In the genomic region with DNA sequence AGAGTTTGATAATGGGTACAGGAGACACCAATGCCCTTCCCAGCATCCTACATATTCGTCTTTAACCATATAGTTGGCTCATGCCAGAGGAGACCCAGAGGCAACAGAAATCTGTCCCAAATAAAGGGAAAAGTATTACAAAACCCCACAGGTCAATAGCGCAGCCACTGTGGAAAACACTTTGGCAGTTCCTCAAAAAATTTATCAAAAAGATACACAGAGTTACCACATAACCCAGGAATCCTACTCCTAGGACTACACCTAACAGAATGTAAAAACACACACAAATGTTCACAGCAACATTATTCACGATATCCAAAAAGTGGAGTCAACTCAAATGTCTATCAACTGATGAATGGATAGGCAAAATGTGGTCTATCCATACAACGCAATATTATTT, we compare ENCODE assay signal across 8 cellular contexts.
"Had no signal": no experiment of that assay in that cellular context is flagged by ENCODE, and none has a peak within 500 bp of the region (broad histone marks: within the 10 kb centered on the region; RNA-seq: fewer than 3 reads in every experiment).

No MANE protein-coding gene starts in this region.

- ATAC-seq: GM12878 had no signal

- FAIRE-seq: G401.6, GM12878, GM12891, GM12892, GM18507, GM19239 had no signal

- H3K4me3 ChIP-seq: GM12878 had no signal

- DNase-seq: GDM1, GF-D8 had no signal
